In genomic region chr14:61025239-61026223, GRCh38 we compare ENCODE assay signal across 8 cellular contexts. TPM values are rescaled to one million over a fixed set of nuclear protein-coding genes. Genes with fewer than 3 reads are reported as not detected.
DNase-seq lines count a peak whose midpoint lies in the region; ATAC-seq and TF ChIP-seq lines count a peak whose summit lies in the region.

No MANE protein-coding gene starts in this region.

- H3K36me3 Mint-ChIP-seq in CD8-positive, alpha-beta memory T cell = peaks cover 0 to 2% (median 0%) of the 10 kb centered on the region in 3 donors
- H3K36me3 Mint-ChIP-seq in T-cell = peaks cover under 1% of the 10 kb centered on the region

- H3K4me3 Mint-ChIP-seq in CD8-positive, alpha-beta memory T cell = no peak overlapping the region
- H3K4me3 Mint-ChIP-seq in T-cell = no peak overlapping the region

- H3K36me3 ChIP-seq in CD8-positive, alpha-beta memory T cell (ENCODE audit: insufficient read depth, low read length) = no peaks in the 10 kb centered on the region
- H3K36me3 ChIP-seq in body of pancreas (replicated peaks in 1 of 2; ENCODE audit: insufficient read depth in 1 of 2, low read depth in 2 of 2) (no peaks in the 10 kb centered on the region), smooth muscle cell (ENCODE audit: low read depth) (no peaks in the 10 kb centered on the region)

- intact Hi-C loops in body of pancreas (cut with DNase I) = loop anchor here (10.0 kb wide), 1 partner anchor 401 kb away; no protein-coding TSS in a partner anchor

- peak overlapping the region; percentile 84 for H3K4me2 ChIP-seq in smooth muscle cell

- 50 to 53% methylated on average over 7 of the region's 7 CpGs for WGBS in body of pancreas, 2 donors
- 30% methylated on average over 7 of the region's 7 CpGs for WGBS in smooth muscle cell (ENCODE audit: low lambda C conversion rate)

- CTCF ChIA-PET in CD8-positive, alpha-beta memory T cell (lab: Charles Lee) = interaction anchor here (0.8 to 6.7 kb wide), 3 partner anchors 27 to 400 kb away, joined by 3 to 46 read pairs (median 3); no protein-coding TSS in a partner anchor
- CTCF ChIA-PET in T-cell (lab: Charles Lee) = interaction anchor here (0.5 to 3.3 kb wide), 7 partner anchors 14 to 831 kb away, joined by 3 to 19 read pairs (median 4); no protein-coding TSS in a partner anchor

- no peaks in the 10 kb centered on the region for H3K27me3 ChIP-seq in CD8-positive, alpha-beta memory T cell (ENCODE audit: insufficient read depth, low read length, poor library complexity, severe bottlenecking)
- H3K27me3 ChIP-seq in body of pancreas (no peaks in the 10 kb centered on the region), smooth muscle cell (ENCODE audit: low read depth) (no peaks in the 10 kb centered on the region)

- no peaks in the 10 kb centered on the region for H3K9me3 ChIP-seq in CD8-positive, alpha-beta memory T cell (ENCODE audit: low read length)
- H3K9me3 ChIP-seq in body of pancreas (no peaks in the 10 kb centered on the region), smooth muscle cell (replicated peaks; ENCODE audit: low read depth) (no peaks in the 10 kb centered on the region)

- H4K20me1 ChIP-seq in smooth muscle cell (ENCODE audit: low read depth) = no peaks in the 10 kb centered on the region

- H3K27me3 Mint-ChIP-seq in CD8-positive, alpha-beta memory T cell = no peaks in the 10 kb centered on the region
- H3K27me3 Mint-ChIP-seq in T-cell = no peaks in the 10 kb centered on the region

- no peaks in the 10 kb centered on the region for H3K4me1 ChIP-seq in CD8-positive, alpha-beta memory T cell (ENCODE audit: insufficient read depth, low read length)
- H3K4me1 ChIP-seq in body of pancreas (no peaks in the 10 kb centered on the region), smooth muscle cell (ENCODE audit: low read depth) (peaks cover 4% of the 10 kb centered on the region)

- no peak overlapping the region for H3K27ac Mint-ChIP-seq in CD8-positive, alpha-beta memory T cell
- no peak overlapping the region for H3K27ac Mint-ChIP-seq in T-cell

- peak; percentile 3 to 59 (median 36) for DNase-seq in CD8-positive, alpha-beta memory T cell
- DNase-seq in NCI-H146 treated with DMSO at 0.1 percent for 48 hours (lab: John Stamatoyannopoulos, UW; ENCODE audit: unreplicated experiment) = peak; percentile 22
- peak in 31 of 34 experiments; percentile 4 to 54 (median 31) for DNase-seq in T-cell
- DNase-seq in body of pancreas = peak; percentile 54 to 73 (median 64)
- DNase-seq in iPS-NIHi11 (ENCODE audit: low spot score) = peak; percentile 59
- DNase-seq in smooth muscle cell (lab: John Stamatoyannopoulos, UW; ENCODE audit: unreplicated experiment) = no peak

- TF ChIP-seq POLR2A in body of pancreas (IDR thresholded peaks at IDR 0.05) = no peak

- no peak overlapping the region for H2AFZ ChIP-seq in smooth muscle cell (ENCODE audit: low read depth)

- no peak overlapping the region for H3K4me3 ChIP-seq in CD8-positive, alpha-beta memory T cell (ENCODE audit: low read length)
- H3K4me3 ChIP-seq in body of pancreas (no peak overlapping the region), smooth muscle cell (peak overlapping the region; percentile 4)

- ATAC-seq in GM21529 (IDR thresholded peaks at IDR 0.05; ENCODE audit: unreplicated experiment) = peak; percentile 55
- no peak for ATAC-seq in T-cell (replicated peaks in 1 of 4)
- ATAC-seq in body of pancreas = peak; percentile 73
- ATAC-seq in HG03439 (IDR thresholded peaks at IDR 0.05; ENCODE audit: unreplicated experiment) = no peak

- no peaks in the 10 kb centered on the region for H3F3A ChIP-seq in smooth muscle cell (ENCODE audit: low read depth)

- TF ChIP-seq CTCF in body of pancreas (IDR thresholded peaks at IDR 0.05) (peak; percentile 60 to 90 (median 78)), smooth muscle cell (IDR thresholded peaks at IDR 0.05; ENCODE audit: borderline replicate concordance, insufficient read depth, poor library complexity, severe bottlenecking) (peak; percentile 90)

- POLR2A ChIA-PET in CD8-positive, alpha-beta memory T cell (lab: Charles Lee) = no interaction called here
- POLR2A ChIA-PET in T-cell (lab: Charles Lee) = no interaction called here

- H3K4me1 Mint-ChIP-seq in CD8-positive, alpha-beta memory T cell = no peaks in the 10 kb centered on the region
- no peaks in the 10 kb centered on the region for H3K4me1 Mint-ChIP-seq in T-cell

- no peak overlapping the region for H3K9ac ChIP-seq in smooth muscle cell (ENCODE audit: low read depth)

- H3K9me3 Mint-ChIP-seq in CD8-positive, alpha-beta memory T cell = no peaks in the 10 kb centered on the region
- H3K9me3 Mint-ChIP-seq in T-cell = no peaks in the 10 kb centered on the region

- no peak overlapping the region for H3K27ac ChIP-seq in CD8-positive, alpha-beta memory T cell (ENCODE audit: low read depth, low read length)
- H3K27ac ChIP-seq in body of pancreas (no peak overlapping the region), smooth muscle cell (ENCODE audit: low read depth) (no peak overlapping the region)

- no peaks in the 10 kb centered on the region for H3K79me2 ChIP-seq in smooth muscle cell (ENCODE audit: low read depth)

RNA-seq across cellular contexts. Expression of gene SLC38A6, which starts 44.5 kb away (rescaled TPM):
- total RNA-seq in CD8-positive, alpha-beta memory T cell = 1 to 10 TPM; 5.8 to 7.4 TPM
- 4.1 TPM for polyA plus RNA-seq in CD8-positive, alpha-beta memory T cell
- total RNA-seq in T-cell (10 to 100 TPM; 11.1 to 20.3 (median 14.2) TPM), body of pancreas (1 to 10 TPM; 5.9 to 9.3 TPM), smooth muscle cell (11.8 and 28.7 TPM in 2 replicates)
- polyA plus RNA-seq in smooth muscle cell = 5.5 and 5.7 TPM in 2 replicates

RNA-seq across cellular contexts. Expression of gene TRMT5, which starts 44.7 kb away (rescaled TPM):
- 10 to 100 TPM; 18.1 to 19.1 TPM for total RNA-seq in CD8-positive, alpha-beta memory T cell
- 4.5 TPM for polyA plus RNA-seq in CD8-positive, alpha-beta memory T cell
- total RNA-seq in T-cell (1 to 10 TPM; 3.6 to 7.6 (median 5.7) TPM), body of pancreas (10 to 100 TPM in 1 of 2 donors, 1 to 10 TPM in 1; 7.8 to 13.8 TPM), smooth muscle cell (6.6 and 9.1 TPM in 2 replicates)
- polyA plus RNA-seq in smooth muscle cell = 4.1 and 4.5 TPM in 2 replicates

Comparison
In these comparisons a context has a peak if more than half of its experiments do, and no peak if none do; other contexts are left out.
1. ATAC-seq: peak in GM21529 (single experiment) and body of pancreas (single experiment); none in T-cell (0 of 4) and HG03439 (single experiment).